Comparison of ENCODE assay signal across 10 cellular contexts in genomic region chr14:45426685-45427282, GRCh38.
A peak's percentile ranks its signal among the peaks of the same experiment; 100 is the strongest.
DNase-seq lines count a peak whose midpoint lies in the region; ATAC-seq and FAIRE-seq lines count a peak whose summit lies in the region.
"Had no signal": no experiment of that assay in that cellular context is flagged by ENCODE, and none has a peak within 500 bp of the region (broad histone marks: within the 10 kb centered on the region; RNA-seq: fewer than 3 reads in every experiment).

No MANE protein-coding gene starts in this region.

- H3K36me3 Mint-ChIP-seq in activated CD4-positive, alpha-beta T cell treated with anti-CD3 and anti-CD28 coated beads, Interleukin-2, amount 10 ng/mL, durations not matched to agents 7 days and 5 days (ENCODE audit: low read depth) = no peaks in the 10 kb centered on the region
- H3K36me3 Mint-ChIP-seq: CD4-positive, CD25-positive, alpha-beta regulatory T cell had no signal

- FAIRE-seq in islet of Langerhans (lab: Jason Lieb, UNC) = peak; percentile 93

- DNase-seq in activated CD4-positive, alpha-beta T cell treated with anti-CD3 and anti-CD28 coated beads, Interleukin-2, amount 10 ng/mL, durations not matched to agents 7 days and 5 days = peak; percentile 8
- no peak for DNase-seq in activated CD4-positive, alpha-beta T cell treated with anti-CD3 and anti-CD28 coated beads for 1 hour
- peak; percentile 39 for DNase-seq in NCI-H2196 (lab: John Stamatoyannopoulos, UW; ENCODE audit: unreplicated experiment)
- peak; percentile 57 for DNase-seq in astrocyte of the hippocampus (ENCODE audit: low read depth, low spot score)
- no peak for DNase-seq in activated naive CD4-positive, alpha-beta T cell treated with Interleukin-2 at 50 U/mL for 16 hours
- no peak for DNase-seq in activated CD8-positive, alpha-beta memory T cell treated with anti-CD3 and anti-CD28 coated beads, Interleukin-2, amount 50 U/mL, for 4 hours

- CTCF ChIA-PET in activated CD4-positive, alpha-beta T cell treated with anti-CD3 and anti-CD28 coated beads, Interleukin-2, amount 10 ng/mL, durations not matched to agents 7 days and 5 days (lab: Charles Lee) = interaction anchor here (1.0 kb wide), 1 partner anchor 12 kb away, joined by 3 read pairs; no protein-coding TSS in a partner anchor

- peak; percentile 68 for ATAC-seq in HG03103 (IDR thresholded peaks at IDR 0.05; ENCODE audit: low read depth, unreplicated experiment)

- H3K27ac Mint-ChIP-seq in activated CD4-positive, alpha-beta T cell treated with anti-CD3 and anti-CD28 coated beads, Interleukin-2, amount 10 ng/mL, durations not matched to agents 7 days and 5 days = no peak overlapping the region
- H3K27ac Mint-ChIP-seq: CD4-positive, CD25-positive, alpha-beta regulatory T cell; stimulated activated naive CD8-positive, alpha-beta T cell treated with anti-CD3 and anti-CD28 coated beads, Interleukin-15, Interleukin-2, amounts not matched to agents 100 ng/mL and 50 ng/mL, for 24 hours had no signal

- H3K4me3 Mint-ChIP-seq in activated CD4-positive, alpha-beta T cell treated with anti-CD3 and anti-CD28 coated beads, Interleukin-2, amount 10 ng/mL, durations not matched to agents 7 days and 5 days = no peak overlapping the region
- H3K4me3 Mint-ChIP-seq: CD4-positive, CD25-positive, alpha-beta regulatory T cell; stimulated activated naive CD8-positive, alpha-beta T cell treated with anti-CD3 and anti-CD28 coated beads, Interleukin-15, Interleukin-2, amounts not matched to agents 100 ng/mL and 50 ng/mL, for 24 hours had no signal

- H3K9me3 Mint-ChIP-seq in activated CD4-positive, alpha-beta T cell treated with anti-CD3 and anti-CD28 coated beads, Interleukin-2, amount 10 ng/mL, durations not matched to agents 7 days and 5 days = no peaks in the 10 kb centered on the region

- no peaks in the 10 kb centered on the region for H3K27me3 Mint-ChIP-seq in activated CD4-positive, alpha-beta T cell treated with anti-CD3 and anti-CD28 coated beads, Interleukin-2, amount 10 ng/mL, durations not matched to agents 7 days and 5 days
- H3K27me3 Mint-ChIP-seq: CD4-positive, CD25-positive, alpha-beta regulatory T cell; stimulated activated naive CD8-positive, alpha-beta T cell treated with anti-CD3 and anti-CD28 coated beads, Interleukin-15, Interleukin-2, amounts not matched to agents 100 ng/mL and 50 ng/mL, for 24 hours had no signal

- POLR2A ChIA-PET in activated CD4-positive, alpha-beta T cell treated with anti-CD3 and anti-CD28 coated beads, Interleukin-2, amount 10 ng/mL, durations not matched to agents 7 days and 5 days (lab: Charles Lee) = no interaction called here

- H3K4me1 Mint-ChIP-seq in activated CD4-positive, alpha-beta T cell treated with anti-CD3 and anti-CD28 coated beads, Interleukin-2, amount 10 ng/mL, durations not matched to agents 7 days and 5 days = no peaks in the 10 kb centered on the region
- H3K4me1 Mint-ChIP-seq: CD4-positive, CD25-positive, alpha-beta regulatory T cell had no signal

Comparison
In these comparisons a context has a peak if more than half of its experiments do, and no peak if none do; other contexts are left out.
1. DNase-seq: peak in activated CD4-positive, alpha-beta T cell treated with anti-CD3 and anti-CD28 coated beads, Interleukin-2, amount 10 ng/mL, durations not matched to agents 7 days and 5 days (single experiment), NCI-H2196 (single experiment) and astrocyte of the hippocampus (single experiment); none in activated CD4-positive, alpha-beta T cell treated with anti-CD3 and anti-CD28 coated beads for 1 hour (single experiment), activated naive CD4-positive, alpha-beta T cell treated with Interleukin-2 at 50 U/mL for 16 hours (single experiment) and activated CD8-positive, alpha-beta memory T cell treated with anti-CD3 and anti-CD28 coated beads, Interleukin-2, amount 50 U/mL, for 4 hours (single experiment).